20 cellular contexts compared by ENCODE assay signal in genomic region chr15:39494462-39494861, GRCh38.
DNase-seq lines count a peak whose midpoint lies in the region; ATAC-seq lines count a peak whose summit lies in the region.
"Had no signal": no experiment of that assay in that cellular context is flagged by ENCODE, and none has a peak within 500 bp of the region (broad histone marks: within the 10 kb centered on the region; RNA-seq: fewer than 3 reads in every experiment).

No MANE protein-coding gene starts in this region.

- DNase-seq in activated CD8-positive, alpha-beta memory T cell treated with anti-CD3 and anti-CD28 coated beads, Interleukin-2, amount 10 ng/mL, durations not matched to agents 7 days and 5 days, result peak; percentile 63
- no peak for DNase-seq in activated CD8-positive, alpha-beta memory T cell treated with anti-CD3 and anti-CD28 coated beads for 24 hours
- peak; percentile 52 to 69 (median 66) for DNase-seq in immature natural killer cell
- no peak for DNase-seq in putamen (ENCODE audit: low spot score)
- DNase-seq: GOT3, HCEC 1CT, NCI-H1694, NCI-H2081, NCI-H2171, NCI-H345, NCI-H524 treated with DMSO at 0.1 percent for 48 hours, PC-9, RPMI8226, SHP77, SW 1271 had no signal

- peaks cover 45% of the 10 kb centered on the region for H3K27me3 Mint-ChIP-seq in activated CD8-positive, alpha-beta memory T cell treated with anti-CD3 and anti-CD28 coated beads, Interleukin-2, amount 10 ng/mL, durations not matched to agents 7 days and 5 days
- peaks cover 6 to 30% (median 12%) of the 10 kb centered on the region in 3 donors for H3K27me3 Mint-ChIP-seq in immature natural killer cell (ENCODE audit: low read depth in 3 of 3)

- no peak overlapping the region for H3K4me3 Mint-ChIP-seq in activated CD8-positive, alpha-beta memory T cell treated with anti-CD3 and anti-CD28 coated beads, Interleukin-2, amount 10 ng/mL, durations not matched to agents 7 days and 5 days
- H3K4me3 Mint-ChIP-seq in immature natural killer cell, result peak overlapping the region; percentile 6 to 56 (median 36)

- CTCF ChIA-PET in activated CD8-positive, alpha-beta memory T cell treated with anti-CD3 and anti-CD28 coated beads, Interleukin-2, amount 10 ng/mL, durations not matched to agents 7 days and 5 days (lab: Charles Lee), result interaction anchor here (0.7 to 1.1 kb wide), 4 partner anchors 20 to 1054 kb away, joined by 3 to 4 read pairs (median 3); no protein-coding TSS in a partner anchor

- peak; percentile 55 for ATAC-seq in activated CD8-positive, alpha-beta memory T cell treated with anti-CD3 and anti-CD28 coated beads, Interleukin-2, amount 10 ng/mL, durations not matched to agents 7 days and 5 days
- no peak for ATAC-seq in GM18870 (IDR thresholded peaks at IDR 0.05; ENCODE audit: unreplicated experiment)
- ATAC-seq in GM18867 (IDR thresholded peaks at IDR 0.05; ENCODE audit: unreplicated experiment), result no peak

- H3K36me3 ChIP-seq in KOPT-K1 (ENCODE audit: insufficient read depth, low read length), result no peaks in the 10 kb centered on the region

- no peaks in the 10 kb centered on the region for H3K9me3 ChIP-seq in KOPT-K1 (ENCODE audit: insufficient read depth, low read length, poor library complexity, severe bottlenecking)

- no peaks in the 10 kb centered on the region for H3K36me3 Mint-ChIP-seq in activated CD8-positive, alpha-beta memory T cell treated with anti-CD3 and anti-CD28 coated beads, Interleukin-2, amount 10 ng/mL, durations not matched to agents 7 days and 5 days
- H3K36me3 Mint-ChIP-seq in immature natural killer cell, result peaks cover 0 to 3% (median 0%) of the 10 kb centered on the region in 3 donors

- no peak overlapping the region for H3K27ac Mint-ChIP-seq in activated CD8-positive, alpha-beta memory T cell treated with anti-CD3 and anti-CD28 coated beads, Interleukin-2, amount 10 ng/mL, durations not matched to agents 7 days and 5 days
- no peak overlapping the region for H3K27ac Mint-ChIP-seq in immature natural killer cell

- H3K27ac ChIP-seq in KOPT-K1 (ENCODE audit: low read depth, low read length, poor library complexity, severe bottlenecking), result peak overlapping the region; percentile 26
- H3K27ac ChIP-seq: C4-2B, KMS-11, PC-9 had no signal

- H3K4me1 Mint-ChIP-seq in activated CD8-positive, alpha-beta memory T cell treated with anti-CD3 and anti-CD28 coated beads, Interleukin-2, amount 10 ng/mL, durations not matched to agents 7 days and 5 days, result peaks cover 45% of the 10 kb centered on the region
- H3K4me1 Mint-ChIP-seq in immature natural killer cell, result peaks cover 46 to 62% of the 10 kb centered on the region in 2 donors

- no peaks in the 10 kb centered on the region for H3K9me3 Mint-ChIP-seq in activated CD8-positive, alpha-beta memory T cell treated with anti-CD3 and anti-CD28 coated beads, Interleukin-2, amount 10 ng/mL, durations not matched to agents 7 days and 5 days (ENCODE audit: low read depth)
- H3K9me3 Mint-ChIP-seq in immature natural killer cell, result no peaks in the 10 kb centered on the region

Comparison
In these comparisons a context has a peak if more than half of its experiments do, and no peak if none do; other contexts are left out.
1. DNase-seq: peak in activated CD8-positive, alpha-beta memory T cell treated with anti-CD3 and anti-CD28 coated beads, Interleukin-2, amount 10 ng/mL, durations not matched to agents 7 days and 5 days (single experiment) and immature natural killer cell (3 of 3); none in activated CD8-positive, alpha-beta memory T cell treated with anti-CD3 and anti-CD28 coated beads for 24 hours (single experiment) and putamen (single experiment).